In the genomic region with DNA sequence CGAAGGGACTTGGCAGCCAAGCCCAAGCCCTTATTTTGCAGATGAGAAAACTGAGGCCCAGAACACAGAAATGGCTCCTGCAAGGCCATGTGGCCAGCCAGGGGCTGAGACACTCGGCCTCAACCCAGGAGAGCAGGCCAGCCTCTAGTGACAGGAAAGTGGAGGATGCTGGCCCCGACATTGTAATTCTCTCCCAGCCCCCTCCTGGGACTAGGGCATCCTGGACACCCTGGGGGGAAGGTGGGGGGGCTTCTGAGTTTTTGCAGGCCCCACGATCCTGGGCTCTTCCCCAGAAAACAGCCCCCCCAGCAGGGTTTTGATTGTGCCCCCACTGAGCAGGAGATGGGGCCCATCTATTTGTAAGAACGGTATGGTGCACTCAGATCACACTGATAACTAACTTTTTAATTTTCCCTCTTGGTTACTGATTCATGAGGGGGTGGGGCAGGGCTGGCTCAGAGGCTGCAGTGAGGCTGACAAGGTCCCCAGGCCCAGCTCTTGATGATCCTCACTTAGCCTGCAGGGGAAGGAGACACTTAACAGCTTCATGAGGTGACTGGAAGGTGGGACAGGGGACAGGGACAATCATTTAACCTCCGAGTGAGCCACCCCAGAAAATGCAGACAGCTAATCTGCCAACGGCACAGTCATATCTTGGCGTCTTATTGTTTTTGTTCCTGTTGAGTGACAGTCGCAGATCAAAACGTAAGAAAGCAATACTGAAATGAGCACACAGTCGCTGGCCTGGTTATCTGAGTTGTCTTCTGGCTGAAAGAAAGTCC, we compare ENCODE assay signal across 8 cellular contexts. TPM values are rescaled to one million over a fixed set of nuclear protein-coding genes. Genes with fewer than 3 reads are reported as not detected.
A peak's percentile ranks its signal among the peaks of the same experiment; 100 is the strongest.
DNase-seq lines count a peak whose midpoint lies in the region; ATAC-seq and TF ChIP-seq lines count a peak whose summit lies in the region.

No MANE protein-coding gene starts in this region.

- H3K9ac ChIP-seq in smooth muscle cell (ENCODE audit: low read depth) = peak overlapping the region; percentile 89

- H3K36me3 ChIP-seq in RWPE2 (ENCODE audit: low read depth) = no peaks in the 10 kb centered on the region; the same call in 1 of the 2 replicates
- no peaks in the 10 kb centered on the region for H3K36me3 ChIP-seq in smooth muscle cell (ENCODE audit: low read depth)

- ATAC-seq in RWPE2 (ENCODE audit: low read depth) (no peak), GM19467 (IDR thresholded peaks at IDR 0.05; ENCODE audit: unreplicated experiment) (no peak)

- H3K27me3 ChIP-seq in RWPE2 (ENCODE audit: insufficient read depth, poor library complexity, severe bottlenecking) = no peaks in the 10 kb centered on the region
- H3K27me3 ChIP-seq in dorsolateral prefrontal cortex = no peaks in the 10 kb centered on the region
- H3K27me3 ChIP-seq in smooth muscle cell (ENCODE audit: low read depth) = no peaks in the 10 kb centered on the region

- H3K4me1 ChIP-seq in RWPE2 (ENCODE audit: insufficient read depth, poor library complexity, severe bottlenecking) (peaks cover 71% of the 10 kb centered on the region), smooth muscle cell (ENCODE audit: low read depth) (peaks cover 90% of the 10 kb centered on the region)

- WGBS in smooth muscle cell (ENCODE audit: low lambda C conversion rate) = 22% methylated on average over 11 of the region's 11 CpGs

- intact Hi-C loops in dorsolateral prefrontal cortex (cut with DNase I) = loop anchor here in 1 of 2 donors (5.0 kb wide), 1 partner anchor 150 kb away; no protein-coding TSS in a partner anchor

- peak overlapping the region; percentile 98 for H3K27ac ChIP-seq in RWPE2 (ENCODE audit: poor library complexity, severe bottlenecking)
- peak overlapping the region in 54 of 59 donors; percentile 4 to 93 (median 84) for H3K27ac ChIP-seq in dorsolateral prefrontal cortex
- H3K27ac ChIP-seq in smooth muscle cell (ENCODE audit: low read depth) = peak overlapping the region; percentile 100

- H3K4me2 ChIP-seq in smooth muscle cell = peak overlapping the region; percentile 86

- H3K9me3 ChIP-seq in RWPE2 (ENCODE audit: severe bottlenecking) (no peaks in the 10 kb centered on the region), smooth muscle cell (replicated peaks; ENCODE audit: low read depth) (no peaks in the 10 kb centered on the region)

- no peak overlapping the region for H2AFZ ChIP-seq in smooth muscle cell (ENCODE audit: low read depth)

- H4K20me1 ChIP-seq in smooth muscle cell (ENCODE audit: low read depth) = peaks cover 100% of the 10 kb centered on the region

- TF ChIP-seq CTCF in RWPE2 (IDR thresholded peaks at IDR 0.05; ENCODE audit: poor library complexity, severe bottlenecking) (no peak), dorsolateral prefrontal cortex (IDR thresholded peaks at IDR 0.05 in 54 of 56, conservative IDR thresholded peaks at IDR 0.05 in 2 of 56; ENCODE audit: low read depth in 1 of 56, partially characterized antibody in 56 of 56) (no peak), smooth muscle cell (IDR thresholded peaks at IDR 0.05; ENCODE audit: borderline replicate concordance, insufficient read depth, poor library complexity, severe bottlenecking) (no peak)

- H3F3A ChIP-seq in smooth muscle cell (ENCODE audit: low read depth) = peaks cover 77% of the 10 kb centered on the region

- H3K79me2 ChIP-seq in smooth muscle cell (ENCODE audit: low read depth) = peaks cover 100% of the 10 kb centered on the region

- peak; percentile 71 for DNase-seq in activated CD8-positive, alpha-beta memory T cell treated with anti-CD3 and anti-CD28 coated beads, Interleukin-2, amount 50 U/mL, for 48 hours
- no peak for DNase-seq in activated CD8-positive, alpha-beta memory T cell treated with anti-CD3 and anti-CD28 coated beads for 24 hours
- DNase-seq in RWPE2 (ENCODE audit: low spot score) (no peak), dorsolateral prefrontal cortex (no peak), smooth muscle cell (lab: John Stamatoyannopoulos, UW; ENCODE audit: unreplicated experiment) (no peak), NOMO-1 treated with DMSO at 0.1 percent for 48 hours (lab: John Stamatoyannopoulos, UW; ENCODE audit: unreplicated experiment) (no peak), DMS114 treated with DMSO at 0.1 percent for 48 hours (lab: John Stamatoyannopoulos, UW; ENCODE audit: unreplicated experiment) (no peak)

- no peak overlapping the region for H3K4me3 ChIP-seq in RWPE2 (ENCODE audit: severe bottlenecking)
- peak overlapping the region in 6 of 59 donors; percentile 4 to 25 (median 8) for H3K4me3 ChIP-seq in dorsolateral prefrontal cortex
- H3K4me3 ChIP-seq in smooth muscle cell = peak overlapping the region; percentile 42

RNA-seq across cellular contexts. Expression of gene SMAD7, which starts 18.9 kb away (rescaled TPM):
- total RNA-seq in dorsolateral prefrontal cortex (10 to 100 TPM; 14.2 to 34.2 (median 23.6) TPM), smooth muscle cell (114 and 142 TPM in 2 replicates)
- 134 and 136 TPM in 2 replicates for polyA plus RNA-seq in smooth muscle cell
